Comparison of ENCODE assay signal across 1 cellular context in the genomic region with DNA sequence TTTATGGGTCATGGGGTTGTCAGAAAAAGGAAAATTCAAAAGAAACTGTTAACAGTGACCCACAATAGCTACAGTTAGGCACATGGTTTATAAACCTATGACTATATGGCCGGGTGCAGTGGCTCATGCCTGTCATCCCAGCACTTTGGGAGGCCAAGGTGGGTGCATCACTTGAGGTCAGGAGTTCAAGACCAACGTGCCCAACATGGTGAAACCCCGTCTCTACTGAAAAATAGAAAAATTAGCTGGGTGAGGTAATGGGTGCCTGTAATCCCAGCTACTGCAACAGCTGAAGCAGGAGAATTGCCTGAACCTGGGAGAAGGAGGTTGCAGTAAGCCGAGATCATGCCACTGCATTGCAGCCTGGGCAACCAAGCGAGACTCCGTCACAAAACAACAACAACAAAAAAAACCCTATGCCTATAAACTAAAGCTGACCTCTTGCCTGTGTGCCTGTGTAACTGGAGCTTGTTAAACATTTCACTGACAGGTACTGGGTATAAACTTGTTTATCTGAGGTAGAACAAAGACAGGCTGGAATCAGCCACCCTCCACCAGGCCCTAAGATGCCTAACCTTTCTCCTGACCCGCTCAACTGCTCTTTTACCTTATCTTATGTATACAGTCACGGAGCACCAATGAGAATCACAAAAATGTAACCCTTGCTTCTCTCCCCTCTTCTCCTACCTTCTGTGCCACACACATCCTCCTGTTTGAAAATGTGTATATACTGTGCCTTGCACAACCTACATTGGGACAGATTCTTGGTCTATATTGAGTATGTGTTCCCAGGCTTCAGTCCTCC.
TF ChIP-seq lines count a peak whose summit lies in the region.

No MANE protein-coding gene starts in this region.

TF ChIP-seq in HepG2, 621 proteins besides CTCF, POLR2A, EP300 and RAD21 (continued from another document and continues in another):
- TF ChIP-seq, protein P1, sequence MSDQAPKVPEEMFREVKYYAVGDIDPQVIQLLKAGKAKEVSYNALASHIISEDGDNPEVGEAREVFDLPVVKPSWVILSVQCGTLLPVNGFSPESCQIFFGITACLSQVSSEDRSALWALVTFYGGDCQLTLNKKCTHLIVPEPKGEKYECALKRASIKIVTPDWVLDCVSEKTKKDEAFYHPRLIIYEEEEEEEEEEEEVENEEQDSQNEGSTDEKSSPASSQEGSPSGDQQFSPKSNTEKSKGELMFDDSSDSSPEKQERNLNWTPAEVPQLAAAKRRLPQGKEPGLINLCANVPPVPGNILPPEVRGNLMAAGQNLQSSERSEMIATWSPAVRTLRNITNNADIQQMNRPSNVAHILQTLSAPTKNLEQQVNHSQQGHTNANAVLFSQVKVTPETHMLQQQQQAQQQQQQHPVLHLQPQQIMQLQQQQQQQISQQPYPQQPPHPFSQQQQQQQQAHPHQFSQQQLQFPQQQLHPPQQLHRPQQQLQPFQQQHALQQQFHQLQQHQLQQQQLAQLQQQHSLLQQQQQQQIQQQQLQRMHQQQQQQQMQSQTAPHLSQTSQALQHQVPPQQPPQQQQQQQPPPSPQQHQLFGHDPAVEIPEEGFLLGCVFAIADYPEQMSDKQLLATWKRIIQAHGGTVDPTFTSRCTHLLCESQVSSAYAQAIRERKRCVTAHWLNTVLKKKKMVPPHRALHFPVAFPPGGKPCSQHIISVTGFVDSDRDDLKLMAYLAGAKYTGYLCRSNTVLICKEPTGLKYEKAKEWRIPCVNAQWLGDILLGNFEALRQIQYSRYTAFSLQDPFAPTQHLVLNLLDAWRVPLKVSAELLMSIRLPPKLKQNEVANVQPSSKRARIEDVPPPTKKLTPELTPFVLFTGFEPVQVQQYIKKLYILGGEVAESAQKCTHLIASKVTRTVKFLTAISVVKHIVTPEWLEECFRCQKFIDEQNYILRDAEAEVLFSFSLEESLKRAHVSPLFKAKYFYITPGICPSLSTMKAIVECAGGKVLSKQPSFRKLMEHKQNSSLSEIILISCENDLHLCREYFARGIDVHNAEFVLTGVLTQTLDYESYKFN (CRISPR knock-in tag; conservative IDR thresholded peaks at IDR 0.05): peak; percentile 92
- TF ChIP-seq SNAPC2 (CRISPR knock-in tag; IDR thresholded peaks at IDR 0.05): peak; percentile 89; the same call in 1 of the 2 replicates
- TF ChIP-seq RAD51 (IDR thresholded peaks at IDR 0.05; ENCODE audit: borderline replicate concordance): no peak
- no peak for TF ChIP-seq ZBTB8A (CRISPR knock-in tag; IDR thresholded peaks at IDR 0.05; ENCODE audit: borderline replicate concordance, low read depth)
- 0 out of 2 replicates have a peak, but pooled peaks have one; percentile 64 for TF ChIP-seq ZNF441 (CRISPR knock-in tag; IDR thresholded peaks at IDR 0.05; ENCODE audit: borderline replicate concordance)
- no peak for TF ChIP-seq ZKSCAN1 (IDR thresholded peaks at IDR 0.05; ENCODE audit: low read length)
- TF ChIP-seq FOXC1 (CRISPR knock-in tag; IDR thresholded peaks at IDR 0.05; ENCODE audit: borderline replicate concordance): no peak
- TF ChIP-seq TEAD2 (CRISPR knock-in tag; IDR thresholded peaks at IDR 0.05): no peak
- TF ChIP-seq, protein P2, sequence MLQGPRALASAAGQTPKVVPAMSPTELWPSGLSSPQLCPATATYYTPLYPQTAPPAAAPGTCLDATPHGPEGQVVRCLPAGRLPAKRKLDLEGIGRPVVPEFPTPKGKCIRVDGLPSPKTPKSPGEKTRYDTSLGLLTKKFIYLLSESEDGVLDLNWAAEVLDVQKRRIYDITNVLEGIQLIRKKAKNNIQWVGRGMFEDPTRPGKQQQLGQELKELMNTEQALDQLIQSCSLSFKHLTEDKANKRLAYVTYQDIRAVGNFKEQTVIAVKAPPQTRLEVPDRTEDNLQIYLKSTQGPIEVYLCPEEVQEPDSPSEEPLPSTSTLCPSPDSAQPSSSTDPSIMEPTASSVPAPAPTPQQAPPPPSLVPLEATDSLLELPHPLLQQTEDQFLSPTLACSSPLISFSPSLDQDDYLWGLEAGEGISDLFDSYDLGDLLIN (CRISPR knock-in tag; IDR thresholded peaks at IDR 0.05; ENCODE audit: borderline replicate concordance): no peak
- TF ChIP-seq, protein P3, sequence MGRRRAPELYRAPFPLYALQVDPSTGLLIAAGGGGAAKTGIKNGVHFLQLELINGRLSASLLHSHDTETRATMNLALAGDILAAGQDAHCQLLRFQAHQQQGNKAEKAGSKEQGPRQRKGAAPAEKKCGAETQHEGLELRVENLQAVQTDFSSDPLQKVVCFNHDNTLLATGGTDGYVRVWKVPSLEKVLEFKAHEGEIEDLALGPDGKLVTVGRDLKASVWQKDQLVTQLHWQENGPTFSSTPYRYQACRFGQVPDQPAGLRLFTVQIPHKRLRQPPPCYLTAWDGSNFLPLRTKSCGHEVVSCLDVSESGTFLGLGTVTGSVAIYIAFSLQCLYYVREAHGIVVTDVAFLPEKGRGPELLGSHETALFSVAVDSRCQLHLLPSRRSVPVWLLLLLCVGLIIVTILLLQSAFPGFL (CRISPR knock-in tag; IDR thresholded peaks at IDR 0.05): no peak
- TF ChIP-seq PCBP2 (optimal IDR thresholded peaks at IDR 0.05; ENCODE audit: low read depth, low read length, poor library complexity, severe bottlenecking): no peak
- no peak for TF ChIP-seq ZNF761 (CRISPR knock-in tag; conservative IDR thresholded peaks at IDR 0.05)
- peak; percentile 86 for TF ChIP-seq MED1 (CRISPR knock-in tag; IDR thresholded peaks at IDR 0.05)
- no peak for TF ChIP-seq SMARCE1 (IDR thresholded peaks at IDR 0.05; ENCODE audit: borderline replicate concordance)
- peak; percentile 53; the same call in 1 of the 2 replicates for TF ChIP-seq SPEN (CRISPR knock-in tag; IDR thresholded peaks at IDR 0.05; ENCODE audit: low read depth)
- no peak for TF ChIP-seq ZBTB21 (CRISPR knock-in tag; IDR thresholded peaks at IDR 0.05)
- no peak for TF ChIP-seq SP140L (CRISPR knock-in tag; IDR thresholded peaks at IDR 0.05; ENCODE audit: borderline replicate concordance)
- TF ChIP-seq ZNF556 (CRISPR knock-in tag; IDR thresholded peaks at IDR 0.05; ENCODE audit: borderline replicate concordance): peak; percentile 51; the same call in 1 of the 2 replicates
- peak; percentile 53; the same call in 1 of the 2 replicates for TF ChIP-seq ZNF44 (CRISPR knock-in tag; IDR thresholded peaks at IDR 0.05)
- TF ChIP-seq SP1 (IDR thresholded peaks at IDR 0.05): no peak
- TF ChIP-seq SP1 (CRISPR knock-in tag; IDR thresholded peaks at IDR 0.05): no peak
- no peak for TF ChIP-seq TRIM24 (CRISPR knock-in tag; IDR thresholded peaks at IDR 0.05)
- no peak for TF ChIP-seq POLR2AphosphoS2 (IDR thresholded peaks at IDR 0.05; ENCODE audit: low read depth, low read length)
- no peak for TF ChIP-seq RBM22 (optimal IDR thresholded peaks at IDR 0.05; ENCODE audit: low read length)
- no peak for TF ChIP-seq KLF15 (CRISPR knock-in tag; IDR thresholded peaks at IDR 0.05; ENCODE audit: borderline replicate concordance)
- no peak for TF ChIP-seq ZNF776 (CRISPR knock-in tag; IDR thresholded peaks at IDR 0.05)
- TF ChIP-seq, protein P4, sequence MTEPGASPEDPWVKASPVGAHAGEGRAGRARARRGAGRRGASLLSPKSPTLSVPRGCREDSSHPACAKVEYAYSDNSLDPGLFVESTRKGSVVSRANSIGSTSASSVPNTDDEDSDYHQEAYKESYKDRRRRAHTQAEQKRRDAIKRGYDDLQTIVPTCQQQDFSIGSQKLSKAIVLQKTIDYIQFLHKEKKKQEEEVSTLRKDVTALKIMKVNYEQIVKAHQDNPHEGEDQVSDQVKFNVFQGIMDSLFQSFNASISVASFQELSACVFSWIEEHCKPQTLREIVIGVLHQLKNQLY (CRISPR knock-in tag; IDR thresholded peaks at IDR 0.05): no peak
- TF ChIP-seq GLI4 (CRISPR knock-in tag; IDR thresholded peaks at IDR 0.05; ENCODE audit: borderline replicate concordance): no peak
- TF ChIP-seq, protein P5, sequence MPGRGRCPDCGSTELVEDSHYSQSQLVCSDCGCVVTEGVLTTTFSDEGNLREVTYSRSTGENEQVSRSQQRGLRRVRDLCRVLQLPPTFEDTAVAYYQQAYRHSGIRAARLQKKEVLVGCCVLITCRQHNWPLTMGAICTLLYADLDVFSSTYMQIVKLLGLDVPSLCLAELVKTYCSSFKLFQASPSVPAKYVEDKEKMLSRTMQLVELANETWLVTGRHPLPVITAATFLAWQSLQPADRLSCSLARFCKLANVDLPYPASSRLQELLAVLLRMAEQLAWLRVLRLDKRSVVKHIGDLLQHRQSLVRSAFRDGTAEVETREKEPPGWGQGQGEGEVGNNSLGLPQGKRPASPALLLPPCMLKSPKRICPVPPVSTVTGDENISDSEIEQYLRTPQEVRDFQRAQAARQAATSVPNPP (CRISPR knock-in tag; IDR thresholded peaks at IDR 0.05): peak; percentile 79; the same call in 1 of the 2 replicates
- TF ChIP-seq ZNF337 (CRISPR knock-in tag; IDR thresholded peaks at IDR 0.05; ENCODE audit: borderline replicate concordance, low read depth): no peak
- TF ChIP-seq PRPF4 (IDR thresholded peaks at IDR 0.05; ENCODE audit: low read depth, low read length, poor library complexity, severe bottlenecking): no peak
- TF ChIP-seq, protein P6, sequence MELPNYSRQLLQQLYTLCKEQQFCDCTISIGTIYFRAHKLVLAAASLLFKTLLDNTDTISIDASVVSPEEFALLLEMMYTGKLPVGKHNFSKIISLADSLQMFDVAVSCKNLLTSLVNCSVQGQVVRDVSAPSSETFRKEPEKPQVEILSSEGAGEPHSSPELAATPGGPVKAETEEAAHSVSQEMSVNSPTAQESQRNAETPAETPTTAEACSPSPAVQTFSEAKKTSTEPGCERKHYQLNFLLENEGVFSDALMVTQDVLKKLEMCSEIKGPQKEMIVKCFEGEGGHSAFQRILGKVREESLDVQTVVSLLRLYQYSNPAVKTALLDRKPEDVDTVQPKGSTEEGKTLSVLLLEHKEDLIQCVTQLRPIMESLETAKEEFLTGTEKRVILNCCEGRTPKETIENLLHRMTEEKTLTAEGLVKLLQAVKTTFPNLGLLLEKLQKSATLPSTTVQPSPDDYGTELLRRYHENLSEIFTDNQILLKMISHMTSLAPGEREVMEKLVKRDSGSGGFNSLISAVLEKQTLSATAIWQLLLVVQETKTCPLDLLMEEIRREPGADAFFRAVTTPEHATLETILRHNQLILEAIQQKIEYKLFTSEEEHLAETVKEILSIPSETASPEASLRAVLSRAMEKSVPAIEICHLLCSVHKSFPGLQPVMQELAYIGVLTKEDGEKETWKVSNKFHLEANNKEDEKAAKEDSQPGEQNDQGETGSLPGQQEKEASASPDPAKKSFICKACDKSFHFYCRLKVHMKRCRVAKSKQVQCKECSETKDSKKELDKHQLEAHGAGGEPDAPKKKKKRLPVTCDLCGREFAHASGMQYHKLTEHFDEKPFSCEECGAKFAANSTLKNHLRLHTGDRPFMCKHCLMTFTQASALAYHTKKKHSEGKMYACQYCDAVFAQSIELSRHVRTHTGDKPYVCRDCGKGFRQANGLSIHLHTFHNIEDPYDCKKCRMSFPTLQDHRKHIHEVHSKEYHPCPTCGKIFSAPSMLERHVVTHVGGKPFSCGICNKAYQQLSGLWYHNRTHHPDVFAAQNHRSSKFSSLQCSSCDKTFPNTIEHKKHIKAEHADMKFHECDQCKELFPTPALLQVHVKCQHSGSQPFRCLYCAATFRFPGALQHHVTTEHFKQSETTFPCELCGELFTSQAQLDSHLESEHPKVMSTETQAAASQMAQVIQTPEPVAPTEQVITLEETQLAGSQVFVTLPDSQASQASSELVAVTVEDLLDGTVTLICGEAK (IDR thresholded peaks at IDR 0.05): no peak
- TF ChIP-seq, protein P6 (CRISPR knock-in tag; IDR thresholded peaks at IDR 0.05): no peak
- TF ChIP-seq, protein P7, sequence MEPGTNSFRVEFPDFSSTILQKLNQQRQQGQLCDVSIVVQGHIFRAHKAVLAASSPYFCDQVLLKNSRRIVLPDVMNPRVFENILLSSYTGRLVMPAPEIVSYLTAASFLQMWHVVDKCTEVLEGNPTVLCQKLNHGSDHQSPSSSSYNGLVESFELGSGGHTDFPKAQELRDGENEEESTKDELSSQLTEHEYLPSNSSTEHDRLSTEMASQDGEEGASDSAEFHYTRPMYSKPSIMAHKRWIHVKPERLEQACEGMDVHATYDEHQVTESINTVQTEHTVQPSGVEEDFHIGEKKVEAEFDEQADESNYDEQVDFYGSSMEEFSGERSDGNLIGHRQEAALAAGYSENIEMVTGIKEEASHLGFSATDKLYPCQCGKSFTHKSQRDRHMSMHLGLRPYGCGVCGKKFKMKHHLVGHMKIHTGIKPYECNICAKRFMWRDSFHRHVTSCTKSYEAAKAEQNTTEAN (CRISPR knock-in tag; conservative IDR thresholded peaks at IDR 0.05): peak; percentile 91
- TF ChIP-seq, protein P8, sequence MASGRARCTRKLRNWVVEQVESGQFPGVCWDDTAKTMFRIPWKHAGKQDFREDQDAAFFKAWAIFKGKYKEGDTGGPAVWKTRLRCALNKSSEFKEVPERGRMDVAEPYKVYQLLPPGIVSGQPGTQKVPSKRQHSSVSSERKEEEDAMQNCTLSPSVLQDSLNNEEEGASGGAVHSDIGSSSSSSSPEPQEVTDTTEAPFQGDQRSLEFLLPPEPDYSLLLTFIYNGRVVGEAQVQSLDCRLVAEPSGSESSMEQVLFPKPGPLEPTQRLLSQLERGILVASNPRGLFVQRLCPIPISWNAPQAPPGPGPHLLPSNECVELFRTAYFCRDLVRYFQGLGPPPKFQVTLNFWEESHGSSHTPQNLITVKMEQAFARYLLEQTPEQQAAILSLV (CRISPR knock-in tag; IDR thresholded peaks at IDR 0.05; ENCODE audit: borderline replicate concordance): no peak
